7 cellular contexts compared by ENCODE assay signal in the genomic region with DNA sequence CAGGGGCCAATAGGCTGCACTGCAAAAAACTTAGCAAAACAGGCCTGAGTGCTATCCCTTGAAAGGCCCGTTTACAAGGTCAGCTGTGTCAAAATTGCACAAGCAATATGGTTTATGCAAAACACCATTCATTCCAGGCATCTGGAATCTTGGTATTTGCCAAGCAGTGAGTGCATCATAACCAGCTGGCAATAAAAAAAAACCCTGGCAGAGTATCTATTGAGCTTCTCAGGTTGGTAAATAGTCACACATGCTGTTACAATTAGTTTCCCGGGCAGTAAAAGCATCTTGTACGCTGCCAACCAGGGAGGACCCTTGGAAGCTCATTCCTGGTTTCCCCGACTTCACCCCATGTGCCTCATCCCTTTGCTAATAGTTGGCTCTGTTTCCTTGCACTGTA. TPM values are rescaled to one million over a fixed set of nuclear protein-coding genes. Genes with fewer than 3 reads are reported as not detected.
A peak's percentile ranks its signal among the peaks of the same experiment; 100 is the strongest.
DNase-seq lines count a peak whose midpoint lies in the region; ATAC-seq and TF ChIP-seq lines count a peak whose summit lies in the region.
"Had no signal": no experiment of that assay in that cellular context is flagged by ENCODE, and none has a peak within 500 bp of the region (broad histone marks: within the 10 kb centered on the region; RNA-seq: fewer than 3 reads in every experiment).

No MANE protein-coding gene starts in this region.

- DNase-seq in DMS 273 (lab: John Stamatoyannopoulos, UW; ENCODE audit: unreplicated experiment), result peak; percentile 94
- DNase-seq in NCI-H345 treated with DMSO at 0.1 percent for 48 hours (lab: John Stamatoyannopoulos, UW; ENCODE audit: unreplicated experiment), result peak; percentile 5
- peak; percentile 82 for DNase-seq in fibroblast of villous mesenchyme (ENCODE audit: low read depth)
- no peak for DNase-seq in activated T-cell treated with anti-CD3 and anti-CD28 coated beads, Interleukin-2, amount 50 U/mL, for 48 hours
- DNase-seq: NCI-H1436 treated with DMSO at 0.1 percent for 48 hours had no signal

- ATAC-seq in GM18868 (IDR thresholded peaks at IDR 0.05; ENCODE audit: unreplicated experiment), result no peak
- no peak for ATAC-seq in HG02938 (IDR thresholded peaks at IDR 0.05; ENCODE audit: unreplicated experiment)

- no peak for TF ChIP-seq CTCF in fibroblast of villous mesenchyme (IDR thresholded peaks at IDR 0.05; ENCODE audit: insufficient read depth, low read depth, low read length)

- no peak overlapping the region for H3K4me3 ChIP-seq in fibroblast of villous mesenchyme (ENCODE audit: low read depth, low read length)

RNA-seq across cellular contexts. Expression of a gene that starts 21.3 kb away (rescaled TPM):
- 3.0 and 4.8 TPM in 2 replicates for total RNA-seq in fibroblast of villous mesenchyme

RNA-seq across cellular contexts. Expression of a gene that starts 22.8 kb away (rescaled TPM):
- total RNA-seq in fibroblast of villous mesenchyme, result 3.9 and 6.0 TPM in 2 replicates

RNA-seq across cellular contexts. Expression of a gene that starts 53.9 kb away (rescaled TPM):
- total RNA-seq in fibroblast of villous mesenchyme, result 0.97 and 1.7 TPM in 2 replicates

RNA-seq across cellular contexts. Expression of a gene that starts 56.4 kb away (rescaled TPM):
- total RNA-seq in fibroblast of villous mesenchyme, result 0.32 and 0.86 TPM in 2 replicates

Comparison
In these comparisons a context has a peak if more than half of its experiments do, and no peak if none do; other contexts are left out.
1. DNase-seq: peak in DMS 273 (single experiment), NCI-H345 treated with DMSO at 0.1 percent for 48 hours (single experiment) and fibroblast of villous mesenchyme (single experiment); none in activated T-cell treated with anti-CD3 and anti-CD28 coated beads, Interleukin-2, amount 50 U/mL, for 48 hours (0 of 2).